9 cellular contexts compared by ENCODE assay signal in genomic region chr7:130831817-130832481, GRCh38.
A peak's percentile ranks its signal among the peaks of the same experiment; 100 is the strongest.
DNase-seq lines count a peak whose midpoint lies in the region; ATAC-seq, FAIRE-seq and TF ChIP-seq lines count a peak whose summit lies in the region.
"Had no signal": no experiment of that assay in that cellular context is flagged by ENCODE, and none has a peak within 500 bp of the region (broad histone marks: within the 10 kb centered on the region; RNA-seq: fewer than 3 reads in every experiment).

No MANE protein-coding gene starts in this region.

- H3K4me3 Mint-ChIP-seq in natural killer cell = no peak overlapping the region
- no peak overlapping the region for H3K4me3 Mint-ChIP-seq in natural killer cell treated with Interleukin-12 subunit alpha and Interleukin-12 subunit beta and Interleukin-15 and Interleukin-18, amount 100 ng/mL, for 72 hours
- H3K4me3 Mint-ChIP-seq: central memory CD8-positive, alpha-beta T cell had no signal

- no peaks in the 10 kb centered on the region for H3K36me3 ChIP-seq in bronchial epithelial cell (ENCODE audit: control insufficient read depth, insufficient read depth, low read length)
- H3K36me3 ChIP-seq in aorta (ENCODE audit: control insufficient read depth in 1 of 2, insufficient read depth in 2 of 2, low read length in 1 of 2) = no peaks in the 10 kb centered on the region
- no peaks in the 10 kb centered on the region for H3K36me3 ChIP-seq in MG63

- no peak overlapping the region for H3K27ac Mint-ChIP-seq in natural killer cell
- H3K27ac Mint-ChIP-seq in natural killer cell treated with Interleukin-12 subunit alpha and Interleukin-12 subunit beta and Interleukin-15 and Interleukin-18, amount 100 ng/mL, for 72 hours = no peak overlapping the region

- no peak for DNase-seq in natural killer cell
- DNase-seq in natural killer cell treated with Interleukin-12 subunit alpha and Interleukin-12 subunit beta and Interleukin-15 and Interleukin-18, amount 100 ng/mL, for 72 hours (ENCODE audit: low spot score) = no peak
- DNase-seq in NCI-H2227 treated with DMSO at 0.1 percent for 48 hours (lab: John Stamatoyannopoulos, UW) = peak; percentile 72
- peak; percentile 32 for DNase-seq in bronchial epithelial cell (ENCODE audit: low read depth)
- DNase-seq in medulla oblongata (ENCODE audit: extremely low spot score) = peak; percentile 68
- DNase-seq in posterior vena cava (ENCODE audit: low spot score) = no peak
- no peak for DNase-seq in aorta
- no peak for DNase-seq in MG63

- 30 to 40% methylated on average over 6 of the region's 6 CpGs for WGBS in aorta, 2 donors

- no peaks in the 10 kb centered on the region for H3K9me3 ChIP-seq in aorta (ENCODE audit: control insufficient read depth, low read length)
- H3K9me3 ChIP-seq in MG63 = no peaks in the 10 kb centered on the region; the same call in none of the 2 replicates

- intact Hi-C loops in natural killer cell (cut with micrococcal nuclease) (loop anchor here (1.0 to 2.0 kb wide), 3 partner anchors 589 to 769 kb away; no protein-coding TSS in a partner anchor), posterior vena cava (cut with DNase I) (no loop called here), aorta (cut with DNase I) (loop anchor here in 1 of 2 donors (5.0 kb wide), 1 partner anchor 760 kb away; the partner anchor contains the start of gene KLHDC10)

- peak in 2 of 3 donors; percentile 52 to 58 for ATAC-seq in natural killer cell
- ATAC-seq in natural killer cell treated with Interleukin-12 subunit alpha and Interleukin-12 subunit beta and Interleukin-15 and Interleukin-18, amount 100 ng/mL, for 72 hours = no peak
- no peak for ATAC-seq in aorta (ENCODE audit: low FRiP score)

- no peak for FAIRE-seq in bronchial epithelial cell (lab: Jason Lieb, UNC)

- no peaks in the 10 kb centered on the region for H3K4me1 ChIP-seq in aorta (ENCODE audit: control insufficient read depth in 1 of 2, insufficient read depth in 2 of 2, low read length in 2 of 2)

- H3K27ac ChIP-seq in aorta (ENCODE audit: low read depth in 1 of 2, low read length in 2 of 2) = no peak overlapping the region

- TF ChIP-seq CTCF in natural killer cell (IDR thresholded peaks at IDR 0.05) (peak; percentile 86), bronchial epithelial cell (IDR thresholded peaks at IDR 0.05; ENCODE audit: insufficient read depth, low read length, severe bottlenecking) (peak; percentile 42)

- H3K4me3 ChIP-seq in bronchial epithelial cell (ENCODE audit: low read depth, low read length) (no peak overlapping the region), aorta (ENCODE audit: low read length in 2 of 2) (no peak overlapping the region), MG63 (no peak overlapping the region)

- peaks cover 9% of the 10 kb centered on the region for H3K36me3 Mint-ChIP-seq in natural killer cell
- H3K36me3 Mint-ChIP-seq in natural killer cell treated with Interleukin-12 subunit alpha and Interleukin-12 subunit beta and Interleukin-15 and Interleukin-18, amount 100 ng/mL, for 72 hours = peaks cover 18% of the 10 kb centered on the region

- no peaks in the 10 kb centered on the region for H3K4me1 Mint-ChIP-seq in natural killer cell
- H3K4me1 Mint-ChIP-seq in natural killer cell treated with Interleukin-12 subunit alpha and Interleukin-12 subunit beta and Interleukin-15 and Interleukin-18, amount 100 ng/mL, for 72 hours (ENCODE audit: low read depth in 2 of 2) = no peaks in the 10 kb centered on the region
- H3K4me1 Mint-ChIP-seq: central memory CD8-positive, alpha-beta T cell had no signal

- H3K27me3 ChIP-seq in bronchial epithelial cell (ENCODE audit: control insufficient read depth, insufficient read depth, low read length) (no peaks in the 10 kb centered on the region), aorta (ENCODE audit: control insufficient read depth in 1 of 2, insufficient read depth in 2 of 2, low read length in 1 of 2) (no peaks in the 10 kb centered on the region), MG63 (no peaks in the 10 kb centered on the region)

- H3K27me3 Mint-ChIP-seq in natural killer cell (ENCODE audit: low read depth in 2 of 2) = peaks cover 12 to 16% of the 10 kb centered on the region in 2 donors
- H3K27me3 Mint-ChIP-seq in natural killer cell treated with Interleukin-12 subunit alpha and Interleukin-12 subunit beta and Interleukin-15 and Interleukin-18, amount 100 ng/mL, for 72 hours = peaks cover 25 to 34% of the 10 kb centered on the region in 2 donors

- H3K9me3 Mint-ChIP-seq in natural killer cell = peaks cover 2 to 12% of the 10 kb centered on the region in 2 donors
- peaks cover 4% of the 10 kb centered on the region for H3K9me3 Mint-ChIP-seq in natural killer cell treated with Interleukin-12 subunit alpha and Interleukin-12 subunit beta and Interleukin-15 and Interleukin-18, amount 100 ng/mL, for 72 hours

Comparison
In these comparisons a context has a peak if more than half of its experiments do, and no peak if none do; other contexts are left out.
1. ATAC-seq: peak in natural killer cell (2 of 3); none in natural killer cell treated with Interleukin-12 subunit alpha and Interleukin-12 subunit beta and Interleukin-15 and Interleukin-18, amount 100 ng/mL, for 72 hours (0 of 2) and aorta (single experiment).
2. DNase-seq: peak in NCI-H2227 treated with DMSO at 0.1 percent for 48 hours (single experiment), bronchial epithelial cell (single experiment) and medulla oblongata (single experiment); none in natural killer cell (single experiment), natural killer cell treated with Interleukin-12 subunit alpha and Interleukin-12 subunit beta and Interleukin-15 and Interleukin-18, amount 100 ng/mL, for 72 hours (single experiment), posterior vena cava (single experiment), aorta (0 of 2) and MG63 (single experiment).